8 cellular contexts compared by ENCODE assay signal in genomic region chr6:165663283-165663735, GRCh38. TPM values are rescaled to one million over a fixed set of nuclear protein-coding genes. Genes with fewer than 3 reads are reported as not detected.
DNase-seq lines count a peak whose midpoint lies in the region; ATAC-seq lines count a peak whose summit lies in the region.

No MANE protein-coding gene starts in this region.

- ATAC-seq in HG03442 (IDR thresholded peaks at IDR 0.05; ENCODE audit: unreplicated experiment) (no peak), GM21825 (IDR thresholded peaks at IDR 0.05; ENCODE audit: unreplicated experiment) (no peak)

- H3K36me3 ChIP-seq in HUES6 (ENCODE audit: control insufficient read depth, insufficient read depth, low read length) (no peaks in the 10 kb centered on the region), esophagus (ENCODE audit: control insufficient read depth in 2 of 2, insufficient read depth in 2 of 2, low read length in 1 of 2) (no peaks in the 10 kb centered on the region), muscle layer of colon (ENCODE audit: insufficient read depth, low read length) (no peaks in the 10 kb centered on the region)

- DNase-seq in A172 (ENCODE audit: low spot score): peak; percentile 17
- DNase-seq in T-helper 1 cell: no peak
- no peak for DNase-seq in medulla oblongata (ENCODE audit: extremely low spot score)

- H3K4me1 ChIP-seq in HUES6 (ENCODE audit: control insufficient read depth, insufficient read depth, low read length) (peaks cover 37% of the 10 kb centered on the region), esophagus (ENCODE audit: control insufficient read depth in 2 of 2, insufficient read depth in 2 of 2, low read length in 1 of 2) (peaks cover 4 to 20% of the 10 kb centered on the region in 2 donors), muscle layer of colon (ENCODE audit: insufficient read depth, low read length) (peaks cover 20% of the 10 kb centered on the region)

- WGBS in esophagus, 2 donors: 0 to 1% methylated on average over 23 to 36 of the region's 36 CpGs

- H3K27ac ChIP-seq in HUES6 (ENCODE audit: low read depth, low read length) (no peak overlapping the region), esophagus (ENCODE audit: low read depth in 2 of 2, low read length in 1 of 2) (no peak overlapping the region), muscle layer of colon (ENCODE audit: low read depth, low read length) (no peak overlapping the region)

- H3K9me3 ChIP-seq in HUES6 (ENCODE audit: control insufficient read depth, insufficient read depth, low read depth, low read length) (no peaks in the 10 kb centered on the region), esophagus (ENCODE audit: control insufficient read depth in 2 of 2, insufficient read depth in 1 of 2, low read depth in 1 of 2, low read length in 1 of 2) (no peaks in the 10 kb centered on the region), muscle layer of colon (ENCODE audit: low read length) (no peaks in the 10 kb centered on the region)

- H3K9ac ChIP-seq in HUES6 (ENCODE audit: low read length) (peak overlapping the region; percentile 34), muscle layer of colon (ENCODE audit: low read length) (no peak overlapping the region)

- H3K27me3 ChIP-seq in HUES6 (ENCODE audit: control insufficient read depth, insufficient read depth, low read length) (peaks cover 82% of the 10 kb centered on the region), esophagus (ENCODE audit: control insufficient read depth in 1 of 2, insufficient read depth in 2 of 2, low read length in 2 of 2) (peaks cover 9 to 22% of the 10 kb centered on the region in 2 donors), muscle layer of colon (ENCODE audit: control insufficient read depth in 1 of 2, insufficient read depth in 2 of 2, low read length in 2 of 2) (peaks cover 48 to 70% of the 10 kb centered on the region in 2 donors)

- H3K4me3 ChIP-seq in HUES6 (ENCODE audit: low read depth, low read length) (peak overlapping the region; percentile 71), esophagus (ENCODE audit: low read depth in 1 of 2, low read length in 2 of 2) (peak overlapping the region; percentile 41 to 59), muscle layer of colon (ENCODE audit: low read depth in 1 of 2, low read length in 2 of 2) (peak overlapping the region; percentile 12 to 59)

RNA-seq across cellular contexts. Expression of gene PDE10A, which starts 0.3 kb away (rescaled TPM):
- total RNA-seq in A172 (2014; rRNA removed; shearing (Covaris generic)): 12.1 and 13.9 TPM in 2 replicates
- under 1 TPM; 0.21 to 0.28 TPM for polyA plus RNA-seq in esophagus
